ENCODE assay signal across 14 cellular contexts in genomic region chr4:36363024-36363423, GRCh38.
"Had no signal": no experiment of that assay in that cellular context is flagged by ENCODE, and none has a peak within 500 bp of the region (broad histone marks: within the 10 kb centered on the region; RNA-seq: fewer than 3 reads in every experiment).

No MANE protein-coding gene starts in this region.

- FAIRE-seq: endometrium had no signal

- H3K9me3 ChIP-seq: gastrocnemius medialis, stomach, thoracic aorta had no signal

- ATAC-seq: gastrocnemius medialis had no signal

- DNase-seq: activated B cell treated with CpG ODN at 0.5 μM for 24 hours; activated CD4-positive, alpha-beta T cell treated with anti-CD3 and anti-CD28 coated beads, Interleukin-2, amount 10 ng/mL, durations not matched to agents 24 days and 14 days; activated naive CD4-positive, alpha-beta T cell; dorsolateral prefrontal cortex; gastrocnemius medialis; kidney; midbrain; retina; stimulated activated CD4-positive, alpha-beta T cell treated with anti-CD3 and anti-CD28 coated beads, Interleukin-4, amount 100 ng/mL, for 4 hours; stomach had no signal

- H2AFZ ChIP-seq: neural progenitor cell, parathyroid adenoma had no signal

- H3K4me1 ChIP-seq: gastrocnemius medialis, neural progenitor cell, parathyroid adenoma, stomach had no signal

- H3K79me2 ChIP-seq: parathyroid adenoma had no signal

- H3K27me3 ChIP-seq: dorsolateral prefrontal cortex, gastrocnemius medialis, neural progenitor cell, stomach had no signal

- H3K9ac ChIP-seq: neural progenitor cell, parathyroid adenoma had no signal

- H3K27ac ChIP-seq: dorsolateral prefrontal cortex, gastrocnemius medialis, neural progenitor cell, parathyroid adenoma, stomach, thoracic aorta had no signal

- H3K4me3 ChIP-seq: dorsolateral prefrontal cortex, gastrocnemius medialis, neural progenitor cell, stomach, thoracic aorta had no signal

- H3K36me3 ChIP-seq: gastrocnemius medialis, neural progenitor cell, stomach, thoracic aorta had no signal

- H3K4me2 ChIP-seq: neural progenitor cell had no signal
